10 cellular contexts compared by ENCODE assay signal in genomic region chr20:38589351-38589750, GRCh38. TPM values are rescaled to one million over a fixed set of nuclear protein-coding genes. Genes with fewer than 3 reads are reported as not detected.
"Had no signal": no experiment of that assay in that cellular context is flagged by ENCODE, and none has a peak within 500 bp of the region (broad histone marks: within the 10 kb centered on the region; RNA-seq: fewer than 3 reads in every experiment).

No MANE protein-coding gene starts in this region.

- H2AFZ ChIP-seq: GM23248 had no signal

- FAIRE-seq: H54 had no signal

- H3K4me3 ChIP-seq: GM23248, K562 had no signal

- DNase-seq: GM23248, GOT3, H9, HCEC 1CT, KG1 had no signal

- H3K27ac ChIP-seq: GM23248, HL-60 had no signal

- ATAC-seq: HepG2, K562 had no signal

- H3K9ac ChIP-seq: GM23248 had no signal

RNA-seq across cellular contexts. Expression of gene ADIG, which starts 8.4 kb away (rescaled TPM):
- total RNA-seq: GM23248, H9, HT1080, K562 had no signal
- polyA plus RNA-seq: GM23248, HepG2, K562 had no signal

RNA-seq across cellular contexts. Expression of gene ARHGAP40, which starts 12.3 kb away (rescaled TPM):
- total RNA-seq: GM23248, K562 had no signal
- polyA plus RNA-seq: GM23248, K562 had no signal
